Comparison of ENCODE assay signal across 13 cellular contexts in genomic region chr9:15278290-15278689, GRCh38. TPM values are rescaled to one million over a fixed set of nuclear protein-coding genes. Genes with fewer than 3 reads are reported as not detected.
A peak's percentile ranks its signal among the peaks of the same experiment; 100 is the strongest.
DNase-seq lines count a peak whose midpoint lies in the region; ATAC-seq and FAIRE-seq lines count a peak whose summit lies in the region.
"Had no signal": no experiment of that assay in that cellular context is flagged by ENCODE, and none has a peak within 500 bp of the region (broad histone marks: within the 10 kb centered on the region; RNA-seq: fewer than 3 reads in every experiment).

No MANE protein-coding gene starts in this region.

- no peak overlapping the region for H3K4me3 Mint-ChIP-seq in naive thymus-derived CD4-positive, alpha-beta T cell
- H3K4me3 Mint-ChIP-seq: CD4-positive, CD25-positive, alpha-beta regulatory T cell; H9 had no signal

- no peaks in the 10 kb centered on the region for H3K9me3 Mint-ChIP-seq in naive thymus-derived CD4-positive, alpha-beta T cell
- H3K9me3 Mint-ChIP-seq: CD4-positive, CD25-positive, alpha-beta regulatory T cell; H9 had no signal

- H3K9me3 ChIP-seq in naive thymus-derived CD4-positive, alpha-beta T cell (ENCODE audit: control insufficient read depth in 2 of 3, low read length in 3 of 3) = no peaks in the 10 kb centered on the region
- no peaks in the 10 kb centered on the region for H3K9me3 ChIP-seq in small intestine (ENCODE audit: control insufficient read depth, low read depth)
- H3K9me3 ChIP-seq: BE2C, Caco-2 had no signal

- CTCF ChIA-PET in naive thymus-derived CD4-positive, alpha-beta T cell (lab: Charles Lee) = interaction anchor here (0.6 to 1.8 kb wide), 18 partner anchors 9 to 333 kb away, joined by 3 to 13 read pairs (median 4); no protein-coding TSS in a partner anchor

- no peak overlapping the region for H3K27ac ChIP-seq in naive thymus-derived CD4-positive, alpha-beta T cell (ENCODE audit: low read depth, low read length)
- H3K27ac ChIP-seq in small intestine (ENCODE audit: low read depth in 1 of 2, low read length in 1 of 2) = no peak overlapping the region

- H3K27me3 Mint-ChIP-seq in naive thymus-derived CD4-positive, alpha-beta T cell = no peaks in the 10 kb centered on the region
- H3K27me3 Mint-ChIP-seq: CD4-positive, CD25-positive, alpha-beta regulatory T cell had no signal

- no peak overlapping the region for H3K4me3 ChIP-seq in naive thymus-derived CD4-positive, alpha-beta T cell (ENCODE audit: low read length)
- H3K4me3 ChIP-seq in small intestine (ENCODE audit: low read depth in 1 of 2, low read length in 2 of 2) = no peak overlapping the region
- H3K4me3 ChIP-seq: K562 had no signal

- ATAC-seq in naive thymus-derived CD4-positive, alpha-beta T cell = no peak

- H3K4me1 Mint-ChIP-seq in naive thymus-derived CD4-positive, alpha-beta T cell = peaks cover 17 to 85% (median 48%) of the 10 kb centered on the region in 7 donors

- FAIRE-seq in small intestine (lab: Jason Lieb, UNC) = no peak
- FAIRE-seq: H1, K562 had no signal

- POLR2A ChIA-PET in naive thymus-derived CD4-positive, alpha-beta T cell (lab: Charles Lee) = interaction anchor here (0.5 to 0.8 kb wide), 2 partner anchors 18 to 21 kb away, joined by 3 to 4 read pairs; no protein-coding TSS in a partner anchor

- H3K4me1 ChIP-seq in naive thymus-derived CD4-positive, alpha-beta T cell (ENCODE audit: control insufficient read depth in 2 of 2, insufficient read depth in 2 of 2, low read length in 2 of 2) = no peaks in the 10 kb centered on the region
- peaks cover 4 to 8% of the 10 kb centered on the region in 2 donors for H3K4me1 ChIP-seq in small intestine (ENCODE audit: control insufficient read depth in 2 of 2, insufficient read depth in 1 of 2, low read depth in 1 of 2, low read length in 1 of 2)
- H3K4me1 ChIP-seq: BE2C had no signal

- intact Hi-C loops in naive thymus-derived CD4-positive, alpha-beta T cell (cut with micrococcal nuclease) = loop anchor here (1.0 to 10.0 kb wide), 10 partner anchors 21 to 328 kb away; partner anchors contain the start of genes CCDC171 (in 1 of the 2) and SNAPC3 (in 1 of the 2)

- no peaks in the 10 kb centered on the region for H3K27me3 ChIP-seq in naive thymus-derived CD4-positive, alpha-beta T cell (ENCODE audit: control insufficient read depth in 2 of 2, insufficient read depth in 2 of 2, low read length in 2 of 2)
- H3K27me3 ChIP-seq in small intestine (ENCODE audit: control insufficient read depth in 2 of 2, insufficient read depth in 2 of 2, low read length in 2 of 2) = no peaks in the 10 kb centered on the region
- H3K27me3 ChIP-seq: BE2C had no signal

- peak; percentile 19 for DNase-seq in HT-29 (ENCODE audit: low spot score)
- DNase-seq in kidney glomerular epithelial cell (lab: John Stamatoyannopoulos, UW) = peak; percentile 12
- DNase-seq in naive thymus-derived CD4-positive, alpha-beta T cell = no peak
- peak; percentile 39 for DNase-seq in small intestine
- DNase-seq in SHP77 treated with DMSO at 0.1 percent for 48 hours (lab: John Stamatoyannopoulos, UW) = no peak
- no peak for DNase-seq in activated CD4-positive, CD25-positive, alpha-beta regulatory T cell (lab: John Stamatoyannopoulos, UW)
- no peak for DNase-seq in NCI-H446 treated with DMSO at 0.1 percent for 48 hours (lab: John Stamatoyannopoulos, UW)
- DNase-seq: BE2C, H9 had no signal

- H3K36me3 ChIP-seq in naive thymus-derived CD4-positive, alpha-beta T cell (ENCODE audit: control insufficient read depth in 2 of 3, insufficient read depth in 3 of 3, low read length in 3 of 3) = no peaks in the 10 kb centered on the region
- H3K36me3 ChIP-seq in small intestine (ENCODE audit: control insufficient read depth in 2 of 2, insufficient read depth in 2 of 2, low read length in 2 of 2) = no peaks in the 10 kb centered on the region
- H3K36me3 ChIP-seq: BE2C had no signal

- peak overlapping the region in 5 of 9 donors; percentile 2 to 72 (median 45) for H3K27ac Mint-ChIP-seq in naive thymus-derived CD4-positive, alpha-beta T cell

- H3K36me3 Mint-ChIP-seq in naive thymus-derived CD4-positive, alpha-beta T cell = peaks cover 0 to 11% (median 3%) of the 10 kb centered on the region in 5 donors

RNA-seq across cellular contexts. Expression of gene TTC39B, which starts 28.7 kb away (rescaled TPM):
- total RNA-seq in HT-29 (2014; rRNA removed; shearing (Covaris generic)) = 3.7 and 3.9 TPM in 2 replicates
- total RNA-seq in naive thymus-derived CD4-positive, alpha-beta T cell = 10 to 100 TPM; 29.1 to 49.3 (median 42.8) TPM
- 10 to 100 TPM; 10.0 to 14.9 TPM for polyA plus RNA-seq in naive thymus-derived CD4-positive, alpha-beta T cell
- polyA plus RNA-seq in small intestine = 1 to 10 TPM; 4.8 to 6.9 (median 5.4) TPM

Comparison
In these comparisons a context has a peak if more than half of its experiments do, and no peak if none do; other contexts are left out.
1. DNase-seq: peak in HT-29 (single experiment), kidney glomerular epithelial cell (single experiment) and small intestine (single experiment); none in naive thymus-derived CD4-positive, alpha-beta T cell (0 of 9), SHP77 treated with DMSO at 0.1 percent for 48 hours (single experiment), activated CD4-positive, CD25-positive, alpha-beta regulatory T cell (0 of 4) and NCI-H446 treated with DMSO at 0.1 percent for 48 hours (single experiment).